In genomic region chr2:25030702-25031101, GRCh38 we compare ENCODE assay signal across 17 cellular contexts. TPM values are rescaled to one million over a fixed set of nuclear protein-coding genes. Genes with fewer than 3 reads are reported as not detected.
DNase-seq lines count a peak whose midpoint lies in the region; ATAC-seq lines count a peak whose summit lies in the region.
"Had no signal": no experiment of that assay in that cellular context is flagged by ENCODE, and none has a peak within 500 bp of the region (broad histone marks: within the 10 kb centered on the region; RNA-seq: fewer than 3 reads in every experiment).

No MANE protein-coding gene starts in this region.

- H3K4me2 ChIP-seq in BLaER1 = peak overlapping the region; percentile 50
- no peak overlapping the region for H3K4me2 ChIP-seq in Karpas-422 (ENCODE audit: low read depth, low read length, poor library complexity, severe bottlenecking)

- no peaks in the 10 kb centered on the region for H3K79me2 ChIP-seq in Karpas-422 (ENCODE audit: low read length)

- DNase-seq in Karpas-422 = peak; percentile 50
- DNase-seq in SK-N-MC (ENCODE audit: low read depth, low spot score) = no peak
- peak; percentile 24 for DNase-seq in kidney tubule cell (ENCODE audit: low spot score)
- no peak for DNase-seq in effector memory CD4-positive, alpha-beta T cell
- no peak for DNase-seq in cerebellar cortex (ENCODE audit: low spot score)
- no peak for DNase-seq in retina
- DNase-seq: activated CD8-positive, alpha-beta memory T cell treated with anti-CD3 and anti-CD28 coated beads for 24 hours; Caco-2; erythroblast; HFFc6; NCI-H1694 treated with DMSO at 0.1 percent for 48 hours; NCI-H2227 treated with DMSO at 0.1 percent for 48 hours; stimulated activated naive CD4-positive, alpha-beta T cell treated with Interleukin-2 at 50 U/mL for 16 hours; transverse colon had no signal

- ATAC-seq in GM18867 (IDR thresholded peaks at IDR 0.05; ENCODE audit: unreplicated experiment) = no peak
- ATAC-seq: left lobe of liver had no signal

- H3K9ac ChIP-seq in BLaER1 (no peak overlapping the region), Karpas-422 (ENCODE audit: low read length) (no peak overlapping the region), SK-N-MC (ENCODE audit: insufficient read length) (no peak overlapping the region)

- peak overlapping the region; percentile 24; the same call in 1 of the 2 replicates for H3K27ac ChIP-seq in BLaER1
- H3K27ac ChIP-seq in Karpas-422 (ENCODE audit: low read length) = no peak overlapping the region
- H3K27ac ChIP-seq in SK-N-MC = peak overlapping the region; percentile 71
- H3K27ac ChIP-seq in effector memory CD4-positive, alpha-beta T cell (ENCODE audit: insufficient read depth, low read length, poor library complexity, severe bottlenecking) = no peak overlapping the region
- H3K27ac ChIP-seq: transverse colon had no signal

- H3K27me3 ChIP-seq in BLaER1 = no peaks in the 10 kb centered on the region
- no peaks in the 10 kb centered on the region for H3K27me3 ChIP-seq in Karpas-422 (ENCODE audit: low read length)
- H3K27me3 ChIP-seq in effector memory CD4-positive, alpha-beta T cell (replicated peaks; ENCODE audit: control insufficient read depth, insufficient read depth, low read length, poor library complexity, severe bottlenecking) = no peaks in the 10 kb centered on the region
- H3K27me3 ChIP-seq: transverse colon had no signal

- H4K20me1 ChIP-seq in BLaER1 (no peaks in the 10 kb centered on the region), Karpas-422 (ENCODE audit: insufficient read depth, low read depth, low read length) (no peaks in the 10 kb centered on the region)

- H3K9me2 ChIP-seq in Karpas-422 (replicated peaks; ENCODE audit: insufficient read depth, low read length) = no peaks in the 10 kb centered on the region

- H3K4me3 ChIP-seq in BLaER1 (no peak overlapping the region), Karpas-422 (ENCODE audit: low read length) (no peak overlapping the region), SK-N-MC (no peak overlapping the region)
- H3K4me3 ChIP-seq in effector memory CD4-positive, alpha-beta T cell (ENCODE audit: insufficient read depth, low read depth, low read length, poor library complexity, severe bottlenecking) = no peak overlapping the region
- H3K4me3 ChIP-seq: transverse colon had no signal

- H3K4me1 ChIP-seq in BLaER1 = peaks cover 32% of the 10 kb centered on the region
- H3K4me1 ChIP-seq in Karpas-422 (ENCODE audit: low read length) = no peaks in the 10 kb centered on the region
- H3K4me1 ChIP-seq in effector memory CD4-positive, alpha-beta T cell (ENCODE audit: control insufficient read depth, insufficient read depth, low read length, poor library complexity, severe bottlenecking) = no peaks in the 10 kb centered on the region
- H3K4me1 ChIP-seq: Caco-2, transverse colon had no signal

- no peak overlapping the region for H2AFZ ChIP-seq in Karpas-422 (ENCODE audit: low read length)

- H3K9me3 ChIP-seq in BLaER1 (no peaks in the 10 kb centered on the region; the same call in 1 of the 2 replicates), Karpas-422 (ENCODE audit: low read length) (no peaks in the 10 kb centered on the region), SK-N-MC (ENCODE audit: low read depth, low read length) (no peaks in the 10 kb centered on the region)
- no peaks in the 10 kb centered on the region for H3K9me3 ChIP-seq in effector memory CD4-positive, alpha-beta T cell (ENCODE audit: control insufficient read depth, low read length)
- H3K9me3 ChIP-seq: Caco-2, transverse colon had no signal

- H3K36me3 ChIP-seq in BLaER1 = no peaks in the 10 kb centered on the region
- no peaks in the 10 kb centered on the region for H3K36me3 ChIP-seq in Karpas-422 (ENCODE audit: insufficient read depth, low read length)
- H3K36me3 ChIP-seq in SK-N-MC (ENCODE audit: insufficient read depth, low read length) = no peaks in the 10 kb centered on the region
- H3K36me3 ChIP-seq in effector memory CD4-positive, alpha-beta T cell (ENCODE audit: control insufficient read depth, insufficient read depth, low read length) = no peaks in the 10 kb centered on the region
- H3K36me3 ChIP-seq: transverse colon had no signal

RNA-seq across cellular contexts. Expression of gene EFR3B, which starts 11.2 kb away (rescaled TPM):
- 0.22 and 0.58 TPM in 2 replicates for total RNA-seq in Karpas-422 (2014; rRNA removed; shearing (Covaris generic); ENCODE audit: low replicate concordance)

RNA-seq across cellular contexts. Expression of gene DNAJC27, which starts 58.9 kb away (rescaled TPM):
- total RNA-seq in Karpas-422 (2014; rRNA removed; shearing (Covaris generic); ENCODE audit: low replicate concordance) = 6.3 and 6.7 TPM in 2 replicates

Comparison
In these comparisons a context has a peak if more than half of its experiments do, and no peak if none do; other contexts are left out.
1. H3K27ac ChIP-seq: peak in BLaER1 (single experiment) and SK-N-MC (single experiment); none in Karpas-422 (single experiment) and effector memory CD4-positive, alpha-beta T cell (single experiment).
2. DNase-seq: peak in Karpas-422 (single experiment) and kidney tubule cell (single experiment); none in SK-N-MC (single experiment), effector memory CD4-positive, alpha-beta T cell (0 of 3), cerebellar cortex (single experiment) and retina (single experiment).